Comparison of ENCODE assay signal across 14 cellular contexts in genomic region chr19:45321848-45322247, GRCh38. TPM values are rescaled to one million over a fixed set of nuclear protein-coding genes. Genes with fewer than 3 reads are reported as not detected.
"Had no signal": no experiment of that assay in that cellular context is flagged by ENCODE, and none has a peak within 500 bp of the region (broad histone marks: within the 10 kb centered on the region; RNA-seq: fewer than 3 reads in every experiment).

No MANE protein-coding gene starts in this region.

- H3K36me3 ChIP-seq: pancreas, spleen, transverse colon had no signal

- H3K9me3 ChIP-seq: mucosa of descending colon, pancreas, spleen, transverse colon had no signal

- H3K27me3 ChIP-seq: pancreas had no signal

- FAIRE-seq: pancreas had no signal

- H3K4me3 ChIP-seq: mucosa of descending colon, pancreas, spleen, transverse colon had no signal

- ATAC-seq: mucosa of descending colon; natural killer cell treated with Interleukin-12 subunit alpha and Interleukin-12 subunit beta and Interleukin-15 and Interleukin-18, amount 100 ng/mL, for 72 hours; stimulated activated naive B cell treated with anti-CD40 and anti-IgM and Interleukin-4, amounts not matched to agents 10 μg/mL and 1 μg/mL and 100 μg/mL, for 72 hours had no signal

- DNase-seq: activated effector memory CD4-positive, alpha-beta T cell treated with anti-CD3 and anti-CD28 coated beads, Interleukin-2, amount 50 U/mL, for 16 hours; activated T-cell treated with anti-CD3 and anti-CD28 coated beads, Interleukin-2, amount 50 U/mL, for 24 hours; amygdala; mucosa of descending colon; pancreas; spleen; stimulated activated CD4-positive, alpha-beta T cell treated with anti-CD3 and anti-CD28 coated beads, Interleukin-1b, Interleukin-23, amount 100 ng/mL, for 48 hours; stimulated activated naive B cell treated with anti-CD40 and anti-IgM and Interleukin-4, amounts not matched to agents 10 μg/mL and 1 μg/mL and 100 μg/mL, for 72 hours; T-helper 2 cell; transverse colon had no signal

- H3K27ac ChIP-seq: pancreas, spleen had no signal

- H3K4me1 ChIP-seq: pancreas had no signal

RNA-seq across cellular contexts. Expression of gene CKM, which starts 0.8 kb away (rescaled TPM):
- total RNA-seq: chondrocyte, dermis microvascular lymphatic vessel endothelial cell, subcutaneous adipose tissue had no signal

RNA-seq across cellular contexts. Expression of gene KLC3, which starts 18.7 kb away (rescaled TPM):
- total RNA-seq: mucosa of descending colon; natural killer cell treated with Interleukin-12 subunit alpha and Interleukin-12 subunit beta and Interleukin-15 and Interleukin-18, amount 100 ng/mL, for 72 hours; subcutaneous adipose tissue; transverse colon had no signal
